Comparison of ENCODE assay signal across 8 cellular contexts in genomic region chrX:71365356-71365875, GRCh38. TPM values are rescaled to one million over a fixed set of nuclear protein-coding genes. Genes with fewer than 3 reads are reported as not detected.
DNase-seq lines count a peak whose midpoint lies in the region; ATAC-seq and TF ChIP-seq lines count a peak whose summit lies in the region.

No MANE protein-coding gene starts in this region.

- no peaks in the 10 kb centered on the region for H3K9me3 Mint-ChIP-seq in stimulated activated naive CD8-positive, alpha-beta T cell treated with anti-CD3 and anti-CD28 coated beads, Interleukin-15, amount 100 ng/mL, for 72 hours

- H3K4me3 ChIP-seq in right cardiac atrium (ENCODE audit: low read length) = peak overlapping the region; percentile 88

- peaks cover 22% of the 10 kb centered on the region for H3K4me1 Mint-ChIP-seq in stimulated activated naive CD8-positive, alpha-beta T cell treated with anti-CD3 and anti-CD28 coated beads, Interleukin-15, amount 100 ng/mL, for 72 hours

- no peaks in the 10 kb centered on the region for H3K9me3 ChIP-seq in right cardiac atrium (ENCODE audit: control insufficient read depth, low read length)

- H3K4me1 ChIP-seq in right cardiac atrium (ENCODE audit: control insufficient read depth, insufficient read depth, low read length) = no peaks in the 10 kb centered on the region

- WGBS in right cardiac atrium = 4% methylated on average over 16 of the region's 16 CpGs

- no peaks in the 10 kb centered on the region for H3K27me3 Mint-ChIP-seq in stimulated activated naive CD8-positive, alpha-beta T cell treated with anti-CD3 and anti-CD28 coated beads, Interleukin-15, amount 100 ng/mL, for 72 hours

- H3K4me3 Mint-ChIP-seq in stimulated activated naive CD8-positive, alpha-beta T cell treated with anti-CD3 and anti-CD28 coated beads, Interleukin-15, amount 100 ng/mL, for 72 hours = peak overlapping the region; percentile 90 to 98

- H3K27me3 ChIP-seq in right cardiac atrium (ENCODE audit: control insufficient read depth, insufficient read depth) = no peaks in the 10 kb centered on the region

- no peak for TF ChIP-seq CTCF in VCaP (conservative IDR thresholded peaks at IDR 0.05)

- intact Hi-C loops in right cardiac atrium (cut with DNase I) = loop anchor here in 1 of 4 donors (10.0 kb wide), 1 partner anchor 111 kb away; the partner anchor contains the start of gene ZMYM3

- H3K27ac Mint-ChIP-seq in stimulated activated naive CD8-positive, alpha-beta T cell treated with anti-CD3 and anti-CD28 coated beads, Interleukin-15, amount 100 ng/mL, for 72 hours = peak overlapping the region; percentile 97 to 100

- peak overlapping the region; percentile 87 for H3K27ac ChIP-seq in VCaP
- H3K27ac ChIP-seq in right cardiac atrium (ENCODE audit: low read length) = peak overlapping the region; percentile 98

- DNase-seq in stimulated activated CD4-positive, alpha-beta T cell treated with anti-CD3 and anti-CD28 coated beads, Interleukin-12 subunit alpha, Interleukin-12 subunit beta, amount 100 ng/mL, for 4 hours = peak; percentile 1
- no peak for DNase-seq in stimulated activated CD4-positive, alpha-beta T cell treated with anti-CD3 and anti-CD28 coated beads, Interleukin-1b, Interleukin-23, amount 100 ng/mL, for 48 hours
- DNase-seq in right cardiac atrium (no peak), NOMO-1 treated with dmso at 0.1 percent for 144 hours (lab: John Stamatoyannopoulos, UW; ENCODE audit: unreplicated experiment) (no peak), NCI-H748 treated with DMSO at 0.1 percent for 48 hours (lab: John Stamatoyannopoulos, UW) (no peak), germinal center (ENCODE audit: low spot score) (no peak)
- DNase-seq in stimulated activated naive CD8-positive, alpha-beta T cell treated with anti-CD3 and anti-CD28 coated beads, Interleukin-15, amount 100 ng/mL, for 72 hours = no peak

- ATAC-seq in right cardiac atrium = peak in 1 of 2 donors; percentile 6
- no peak for ATAC-seq in stimulated activated naive CD8-positive, alpha-beta T cell treated with anti-CD3 and anti-CD28 coated beads, Interleukin-15, amount 100 ng/mL, for 72 hours

RNA-seq across cellular contexts. Expression of gene TAF1, which starts 0.7 kb away (rescaled TPM):
- total RNA-seq in right cardiac atrium = 10 to 100 TPM; 21.2 to 22.8 (median 22.1) TPM
- polyA plus RNA-seq in right cardiac atrium = 8.6 TPM
